In genomic region chr9:96425500-96426169, GRCh38 we compare ENCODE assay signal across 1 cellular context.
TF ChIP-seq lines count a peak whose summit lies in the region.

No MANE protein-coding gene starts in this region.

TF ChIP-seq in HEK293, 187 proteins besides CTCF, POLR2A, EP300 and RAD21 (continued from another document):
- TF ChIP-seq ZNF26 (tag by site-specific recombination; IDR thresholded peaks at IDR 0.05) (no peak), ZNF140 (tag by site-specific recombination; IDR thresholded peaks at IDR 0.05) (no peak)
